In genomic region chr1:120356170-120356569, GRCh38 we compare ENCODE assay signal across 8 cellular contexts. TPM values are rescaled to one million over a fixed set of nuclear protein-coding genes. Genes with fewer than 3 reads are reported as not detected.
A peak's percentile ranks its signal among the peaks of the same experiment; 100 is the strongest.
DNase-seq lines count a peak whose midpoint lies in the region; TF ChIP-seq lines count a peak whose summit lies in the region.
"Not testable (repeated sequence)": the region's sequence is repeated elsewhere in the genome, so short reads cannot be mapped to it uniquely, and the experiment has no call there.

No MANE protein-coding gene starts in this region.

- not testable (repeated sequence) for H3K27ac Mint-ChIP-seq in endodermal cell

- not testable (repeated sequence) for H3K4me3 Mint-ChIP-seq in endodermal cell

- H3K4me1 Mint-ChIP-seq in endodermal cell, result not testable (repeated sequence)

- not testable (repeated sequence) for H3K4me1 ChIP-seq in endodermal cell (ENCODE audit: control insufficient read depth, insufficient read depth, low read length)

- TF ChIP-seq CTCF in AG09309 (IDR thresholded peaks at IDR 0.05; ENCODE audit: control insufficient read depth, insufficient read depth, low read depth, low read length, missing control alignments) (peak; percentile 16), GM10266 (IDR thresholded peaks at IDR 0.05; ENCODE audit: control insufficient read depth, insufficient read depth, low read depth, missing control alignments) (peak; percentile 22), endodermal cell (conservative IDR thresholded peaks at IDR 0.05) (peak; percentile 46)
- not testable (repeated sequence) for TF ChIP-seq CTCF in NB4 (IDR thresholded peaks at IDR 0.05; ENCODE audit: low read depth, low read length)

- not testable (repeated sequence) for H3K9me3 Mint-ChIP-seq in endodermal cell

- H3K9me3 ChIP-seq in endodermal cell (ENCODE audit: control insufficient read depth, low read length), result not testable (repeated sequence)

- H3K36me3 ChIP-seq in endodermal cell (ENCODE audit: control insufficient read depth, insufficient read depth, low read length), result not testable (repeated sequence)

- H3K4me3 ChIP-seq in AG09309 (ENCODE audit: control insufficient read depth, low read depth, low read length); NB4 (ENCODE audit: low read depth, low read length); endodermal cell (ENCODE audit: low read length): not testable (repeated sequence)

- H3K27ac ChIP-seq in endodermal cell (ENCODE audit: low read depth, low read length), result not testable (repeated sequence)

- not testable (repeated sequence) for H3K27me3 Mint-ChIP-seq in endodermal cell (ENCODE audit: insufficient read depth)

- H3K36me3 Mint-ChIP-seq in endodermal cell (ENCODE audit: low read depth), result not testable (repeated sequence)

- not testable (repeated sequence) for DNase-seq in AG09309 (ENCODE audit: low read depth); GM10266 (ENCODE audit: extremely low spot score)
- peak; percentile 20 for DNase-seq in NB4 (ENCODE audit: low read depth)
- peak; percentile 5 for DNase-seq in SHP77 treated with DMSO at 0.1 percent for 48 hours (lab: John Stamatoyannopoulos, UW)
- DNase-seq in activated T-cell treated with anti-CD3 and anti-CD28 coated beads, Interleukin-2, amount 50 U/mL, for 1 hour, result peak; percentile 26
- peak; percentile 38 for DNase-seq in endodermal cell
- peak; percentile 3 for DNase-seq in left kidney (ENCODE audit: low read depth, low spot score)
- peak; percentile 1 for DNase-seq in retina

- H3K27me3 ChIP-seq in endodermal cell (ENCODE audit: control insufficient read depth, insufficient read depth, low read length, poor library complexity, severe bottlenecking), result not testable (repeated sequence)

- TF ChIP-seq POLR2A in NB4 (IDR thresholded peaks at IDR 0.05; ENCODE audit: extremely low read depth, insufficient read length), result not testable (repeated sequence)

- 52% methylated on average over 2 of the region's 8 CpGs; no CpG with 5 or more reads in 1 of the 2 experiments for WGBS in endodermal cell (ENCODE audit: insufficient coverage in 1 of 2, insufficient read length in 1 of 2), 2 experiments

- H3K9ac ChIP-seq in endodermal cell (ENCODE audit: extremely low read depth, low read length, poor library complexity, severe bottlenecking), result not testable (repeated sequence)

RNA-seq across cellular contexts. Expression of gene NBPF8, which starts 58.7 kb away (rescaled TPM):
- total RNA-seq in endodermal cell, result 10 to 100 TPM; 15.8 to 21.5 TPM
- polyA plus RNA-seq in endodermal cell (2013, experiment 1 of 2), result 8.4 TPM
- 8.4 TPM for polyA plus RNA-seq in endodermal cell (2013, experiment 2 of 2)
